ENCODE assay signal across 14 cellular contexts in the genomic region with DNA sequence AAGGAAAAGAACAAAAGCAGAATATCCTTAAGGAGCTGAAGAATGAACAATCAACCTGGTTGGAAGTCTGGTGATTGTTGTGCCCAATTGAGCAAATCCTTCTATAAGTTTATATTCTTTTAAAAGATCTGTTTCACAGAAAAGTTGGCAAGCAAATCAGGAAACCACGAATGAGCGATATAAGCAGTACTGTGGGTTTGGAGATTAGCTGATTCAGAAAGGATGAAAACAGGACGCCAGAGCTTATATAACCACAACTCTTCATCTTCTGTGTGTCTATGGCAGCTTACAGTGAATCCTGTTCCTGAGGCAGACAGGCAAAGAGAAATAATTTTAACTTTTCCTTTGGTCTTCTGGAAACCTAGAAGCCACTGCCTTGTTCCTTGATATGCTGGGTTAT.
DNase-seq lines count a peak whose midpoint lies in the region; ATAC-seq and TF ChIP-seq lines count a peak whose summit lies in the region.
"Had no signal": no experiment of that assay in that cellular context is flagged by ENCODE, and none has a peak within 500 bp of the region (broad histone marks: within the 10 kb centered on the region; RNA-seq: fewer than 3 reads in every experiment).

No MANE protein-coding gene starts in this region.

- H3K4me1 Mint-ChIP-seq in activated T-cell treated with anti-CD3 and anti-CD28 coated beads, Interleukin-2, amount 50 U/mL, for 72 hours (ENCODE audit: low read depth) = peaks cover 22% of the 10 kb centered on the region
- H3K4me1 Mint-ChIP-seq in stimulated activated effector memory CD8-positive, alpha-beta T cell treated with anti-CD3 and anti-CD28 coated beads, Interleukin-12 subunit alpha, Interleukin-12 subunit beta, amount 100 ng/mL, for 72 hours = peaks cover 8% of the 10 kb centered on the region
- no peaks in the 10 kb centered on the region for H3K4me1 Mint-ChIP-seq in stimulated activated memory B cell treated with anti-CD40 and anti-IgM and Interleukin-4, amounts not matched to agents 10 μg/mL and 1 μg/mL and 100 μg/mL, for 72 hours
- H3K4me1 Mint-ChIP-seq: B cell, brain had no signal

- H3K36me3 ChIP-seq in PC-3 (ENCODE audit: low read depth, low read length) (no peaks in the 10 kb centered on the region), PC-9 (ENCODE audit: low read depth) (no peaks in the 10 kb centered on the region)
- H3K36me3 ChIP-seq: ovary, thyroid gland had no signal

- H4K20me1 ChIP-seq in PC-3 (ENCODE audit: low read length) (no peaks in the 10 kb centered on the region), PC-9 (ENCODE audit: insufficient read depth) (no peaks in the 10 kb centered on the region)

- H3K27ac Mint-ChIP-seq in activated T-cell treated with anti-CD3 and anti-CD28 coated beads, Interleukin-2, amount 50 U/mL, for 72 hours = peak overlapping the region; percentile 61
- no peak overlapping the region for H3K27ac Mint-ChIP-seq in stimulated activated effector memory CD8-positive, alpha-beta T cell treated with anti-CD3 and anti-CD28 coated beads, Interleukin-12 subunit alpha, Interleukin-12 subunit beta, amount 100 ng/mL, for 72 hours
- H3K27ac Mint-ChIP-seq in stimulated activated memory B cell treated with anti-CD40 and anti-IgM and Interleukin-4, amounts not matched to agents 10 μg/mL and 1 μg/mL and 100 μg/mL, for 72 hours = no peak overlapping the region
- H3K27ac Mint-ChIP-seq: B cell had no signal

- H3K4me3 ChIP-seq in PC-3 (ENCODE audit: low read length) (no peak overlapping the region), PC-9 (no peak overlapping the region)
- H3K4me3 ChIP-seq: ovary, thyroid gland had no signal

- H3K9ac ChIP-seq in PC-3 (ENCODE audit: low read length) = no peak overlapping the region

- peaks cover 0 to 1% of the 10 kb centered on the region in 2 donors for H3K36me3 Mint-ChIP-seq in activated T-cell treated with anti-CD3 and anti-CD28 coated beads, Interleukin-2, amount 50 U/mL, for 72 hours (ENCODE audit: insufficient read depth in 2 of 2)
- peaks cover 56% of the 10 kb centered on the region for H3K36me3 Mint-ChIP-seq in stimulated activated effector memory CD8-positive, alpha-beta T cell treated with anti-CD3 and anti-CD28 coated beads, Interleukin-12 subunit alpha, Interleukin-12 subunit beta, amount 100 ng/mL, for 72 hours
- H3K36me3 Mint-ChIP-seq in stimulated activated memory B cell treated with anti-CD40 and anti-IgM and Interleukin-4, amounts not matched to agents 10 μg/mL and 1 μg/mL and 100 μg/mL, for 72 hours = peaks cover 40% of the 10 kb centered on the region

- ATAC-seq in activated T-cell treated with anti-CD3 and anti-CD28 coated beads, Interleukin-2, amount 50 U/mL, for 72 hours (replicated peaks in 1 of 2) = peak; percentile 98 to 99
- peak; percentile 53 for ATAC-seq in PC-3
- peak; percentile 93 for ATAC-seq in stimulated activated effector memory CD8-positive, alpha-beta T cell treated with anti-CD3 and anti-CD28 coated beads, Interleukin-12 subunit alpha, Interleukin-12 subunit beta, amount 100 ng/mL, for 72 hours
- no peak for ATAC-seq in stimulated activated memory B cell treated with anti-CD40 and anti-IgM and Interleukin-4, amounts not matched to agents 10 μg/mL and 1 μg/mL and 100 μg/mL, for 72 hours

- no peaks in the 10 kb centered on the region for H3K4me1 ChIP-seq in PC-3 (ENCODE audit: insufficient read depth, low read length)
- no peaks in the 10 kb centered on the region for H3K4me1 ChIP-seq in PC-9 (replicated peaks; ENCODE audit: insufficient read depth)
- H3K4me1 ChIP-seq: thyroid gland had no signal

- H3K4me2 ChIP-seq in PC-3 (ENCODE audit: low read length) (no peak overlapping the region), PC-9 (no peak overlapping the region)

- peak overlapping the region; percentile 30 to 66 for H3K4me3 Mint-ChIP-seq in activated T-cell treated with anti-CD3 and anti-CD28 coated beads, Interleukin-2, amount 50 U/mL, for 72 hours
- no peak overlapping the region for H3K4me3 Mint-ChIP-seq in stimulated activated effector memory CD8-positive, alpha-beta T cell treated with anti-CD3 and anti-CD28 coated beads, Interleukin-12 subunit alpha, Interleukin-12 subunit beta, amount 100 ng/mL, for 72 hours
- H3K4me3 Mint-ChIP-seq in stimulated activated memory B cell treated with anti-CD40 and anti-IgM and Interleukin-4, amounts not matched to agents 10 μg/mL and 1 μg/mL and 100 μg/mL, for 72 hours = no peak overlapping the region
- H3K4me3 Mint-ChIP-seq: B cell, brain had no signal

- H3K79me2 ChIP-seq in PC-3 (ENCODE audit: low read length) (no peaks in the 10 kb centered on the region), PC-9 (ENCODE audit: low read depth) (no peaks in the 10 kb centered on the region)

- TF ChIP-seq CTCF in PC-3 (conservative IDR thresholded peaks at IDR 0.05; ENCODE audit: low read depth, low read length) (no peak), PC-9 (conservative IDR thresholded peaks at IDR 0.05) (no peak)

- H3F3A ChIP-seq in PC-3 (ENCODE audit: low read length, unreplicated experiment) (no peaks in the 10 kb centered on the region), PC-9 (ENCODE audit: insufficient read depth, low read depth) (no peaks in the 10 kb centered on the region)

- H3K27me3 ChIP-seq in PC-3 (ENCODE audit: low read length) (no peaks in the 10 kb centered on the region), PC-9 (ENCODE audit: insufficient read depth, low read depth) (no peaks in the 10 kb centered on the region)
- H3K27me3 ChIP-seq: ovary, thyroid gland had no signal

- no peak overlapping the region for H3K27ac ChIP-seq in PC-3 (ENCODE audit: low read length)
- no peak overlapping the region for H3K27ac ChIP-seq in PC-9
- H3K27ac ChIP-seq: ovary, thyroid gland had no signal

- H3K9me3 Mint-ChIP-seq in activated T-cell treated with anti-CD3 and anti-CD28 coated beads, Interleukin-2, amount 50 U/mL, for 72 hours = no peaks in the 10 kb centered on the region
- no peaks in the 10 kb centered on the region for H3K9me3 Mint-ChIP-seq in stimulated activated effector memory CD8-positive, alpha-beta T cell treated with anti-CD3 and anti-CD28 coated beads, Interleukin-12 subunit alpha, Interleukin-12 subunit beta, amount 100 ng/mL, for 72 hours
- no peaks in the 10 kb centered on the region for H3K9me3 Mint-ChIP-seq in stimulated activated memory B cell treated with anti-CD40 and anti-IgM and Interleukin-4, amounts not matched to agents 10 μg/mL and 1 μg/mL and 100 μg/mL, for 72 hours

- BruUV-seq in PC-3 (replicated peaks; lab: Mats Ljungman, UMichigan) (no TSS peak), PC-9 (replicated peaks; lab: Mats Ljungman, UMichigan) (no TSS peak)

- intact Hi-C loops in PC-3 (cut with micrococcal nuclease) = loop anchor here (10.0 kb wide), 1 partner anchor 116 kb away; a partner anchor contains a TSS
- intact Hi-C loops in PC-9 (cut with micrococcal nuclease; ENCODE audit: unreplicated experiment) = no loop called here

- no peaks in the 10 kb centered on the region for H3K9me3 ChIP-seq in PC-3 (ENCODE audit: low read length)
- no peaks in the 10 kb centered on the region for H3K9me3 ChIP-seq in PC-9 (ENCODE audit: insufficient read depth, low read depth)
- H3K9me3 ChIP-seq: ovary, thyroid gland had no signal

- CTCF ChIA-PET in PC-3 (lab: Charles Lee) = no interaction called here
- CTCF ChIA-PET in PC-9 (lab: Charles Lee) = no interaction called here

- H2AFZ ChIP-seq in PC-3 (ENCODE audit: low read length) (no peak overlapping the region), PC-9 (no peak overlapping the region)

- peak; percentile 19 to 32 for DNase-seq in activated T-cell treated with anti-CD3 and anti-CD28 coated beads, Interleukin-2, amount 50 U/mL, for 72 hours
- no peak for DNase-seq in activated T-cell treated with anti-CD3 and anti-CD28 coated beads, Interleukin-2, amount 50 U/mL, for 1 hour
- DNase-seq in PC-3 = peak; percentile 27
- DNase-seq in central memory CD4-positive, alpha-beta T cell = peak; percentile 28
- DNase-seq in stimulated activated effector memory CD8-positive, alpha-beta T cell treated with anti-CD3 and anti-CD28 coated beads, Interleukin-12 subunit alpha, Interleukin-12 subunit beta, amount 100 ng/mL, for 72 hours (ENCODE audit: low spot score in 2 of 2) = no peak
- no peak for DNase-seq in PC-9
- no peak for DNase-seq in mucosa of gallbladder (ENCODE audit: low spot score)
- DNase-seq: activated CD4-positive, alpha-beta T cell treated with anti-CD3 and anti-CD28 coated beads for 4 hours; NCI-H146; ovary; thyroid gland had no signal

- H3K9me2 ChIP-seq in PC-3 (replicated peaks; ENCODE audit: low read length) (no peaks in the 10 kb centered on the region), PC-9 (ENCODE audit: insufficient read depth) (no peaks in the 10 kb centered on the region)

- POLR2A ChIA-PET in PC-3 (lab: Charles Lee; ENCODE audit: unreplicated experiment) = interaction anchor here (0.7 kb wide), 1 partner anchor 343 kb away, joined by 3 read pairs; no protein-coding TSS in a partner anchor
- POLR2A ChIA-PET in PC-9 (lab: Charles Lee; ENCODE audit: unreplicated experiment) = no interaction called here

- H3K27me3 Mint-ChIP-seq in activated T-cell treated with anti-CD3 and anti-CD28 coated beads, Interleukin-2, amount 50 U/mL, for 72 hours (ENCODE audit: low read depth) = no peaks in the 10 kb centered on the region
- no peaks in the 10 kb centered on the region for H3K27me3 Mint-ChIP-seq in stimulated activated memory B cell treated with anti-CD40 and anti-IgM and Interleukin-4, amounts not matched to agents 10 μg/mL and 1 μg/mL and 100 μg/mL, for 72 hours
- H3K27me3 Mint-ChIP-seq: B cell, brain had no signal

Comparison
In these comparisons a context has a peak if more than half of its experiments do, and no peak if none do; other contexts are left out.
1. DNase-seq: peak in activated T-cell treated with anti-CD3 and anti-CD28 coated beads, Interleukin-2, amount 50 U/mL, for 72 hours (2 of 2), PC-3 (single experiment) and central memory CD4-positive, alpha-beta T cell (single experiment); none in activated T-cell treated with anti-CD3 and anti-CD28 coated beads, Interleukin-2, amount 50 U/mL, for 1 hour (single experiment), stimulated activated effector memory CD8-positive, alpha-beta T cell treated with anti-CD3 and anti-CD28 coated beads, Interleukin-12 subunit alpha, Interleukin-12 subunit beta, amount 100 ng/mL, for 72 hours (0 of 2), PC-9 (0 of 2) and mucosa of gallbladder (single experiment).
2. H3K4me3 Mint-ChIP-seq: peak in activated T-cell treated with anti-CD3 and anti-CD28 coated beads, Interleukin-2, amount 50 U/mL, for 72 hours (2 of 2); none in stimulated activated effector memory CD8-positive, alpha-beta T cell treated with anti-CD3 and anti-CD28 coated beads, Interleukin-12 subunit alpha, Interleukin-12 subunit beta, amount 100 ng/mL, for 72 hours (single experiment) and stimulated activated memory B cell treated with anti-CD40 and anti-IgM and Interleukin-4, amounts not matched to agents 10 μg/mL and 1 μg/mL and 100 μg/mL, for 72 hours (single experiment).